ENCODE assay signal across 18 cellular contexts in genomic region chr2:141806090-141806489, GRCh38.
DNase-seq lines count a peak whose midpoint lies in the region; ATAC-seq and TF ChIP-seq lines count a peak whose summit lies in the region.
"Had no signal": no experiment of that assay in that cellular context is flagged by ENCODE, and none has a peak within 500 bp of the region (broad histone marks: within the 10 kb centered on the region; RNA-seq: fewer than 3 reads in every experiment).

No MANE protein-coding gene starts in this region.

- no peaks in the 10 kb centered on the region for H3K27me3 Mint-ChIP-seq in GM23338 (ENCODE audit: insufficient read depth, low read depth, poor library complexity)
- no peaks in the 10 kb centered on the region for H3K27me3 Mint-ChIP-seq in endodermal cell (ENCODE audit: insufficient read depth)
- H3K27me3 Mint-ChIP-seq: B cell; CD4-positive, alpha-beta T cell had no signal

- no peaks in the 10 kb centered on the region for H3K9me2 ChIP-seq in GM23338 (ENCODE audit: insufficient read depth)

- H3F3A ChIP-seq in GM23338 (replicated peaks; ENCODE audit: low read depth) = no peaks in the 10 kb centered on the region

- no peak for DNase-seq in GM23338 (ENCODE audit: low spot score)
- no peak for DNase-seq in substantia nigra (lab: John Stamatoyannopoulos, UW)
- no peak for DNase-seq in iPS-NIHi7 (ENCODE audit: extremely low spot score)
- DNase-seq in endodermal cell = no peak
- DNase-seq: ACHN; C1 segment of cervical spinal cord; Calu3; CD4-positive, alpha-beta T cell; DMS 273 treated with DMSO at 0.1 percent for 48 hours; DMS79; GOT3; H9 had no signal

- H3K4me2 ChIP-seq in GM23338 = no peak overlapping the region

- H3K27me3 ChIP-seq in GM23338 (ENCODE audit: insufficient read depth) (no peaks in the 10 kb centered on the region), endodermal cell (ENCODE audit: control insufficient read depth, insufficient read depth, low read length, poor library complexity, severe bottlenecking) (no peaks in the 10 kb centered on the region)

- H3K9me3 ChIP-seq in endodermal cell (ENCODE audit: control insufficient read depth, low read length) = no peaks in the 10 kb centered on the region

- H3K9me3 Mint-ChIP-seq in GM23338 (no peaks in the 10 kb centered on the region; the same call in 2 of the 3 replicates), endodermal cell (no peaks in the 10 kb centered on the region)
- H3K9me3 Mint-ChIP-seq: H9 had no signal

- H3K27ac Mint-ChIP-seq in GM23338 = peak overlapping the region; percentile 34; the same call in 1 of the 2 replicates
- no peak overlapping the region for H3K27ac Mint-ChIP-seq in endodermal cell
- H3K27ac Mint-ChIP-seq: B cell; CD4-positive, alpha-beta T cell; H9 had no signal

- no peak overlapping the region for H3K4me3 Mint-ChIP-seq in GM23338
- no peak overlapping the region for H3K4me3 Mint-ChIP-seq in endodermal cell
- H3K4me3 Mint-ChIP-seq: B cell; CD4-positive, alpha-beta T cell; H9 had no signal

- H2AFZ ChIP-seq in GM23338 = no peak overlapping the region

- ATAC-seq in GM18519 (IDR thresholded peaks at IDR 0.05; ENCODE audit: low FRiP score, unreplicated experiment) (peak; percentile 56), GM19395 (IDR thresholded peaks at IDR 0.05; ENCODE audit: unreplicated experiment) (peak; percentile 62), GM23338 (no peak), HG03108 (IDR thresholded peaks at IDR 0.05; ENCODE audit: unreplicated experiment) (peak; percentile 42), HG03095 (IDR thresholded peaks at IDR 0.05; ENCODE audit: unreplicated experiment) (no peak)

- WGBS in endodermal cell (ENCODE audit: insufficient coverage in 1 of 2, insufficient read length in 1 of 2), 2 experiments = 94% methylated on average over 1 of the region's 1 CpG; no CpG with 5 or more reads in 1 of the 2 experiments

- H3K4me3 ChIP-seq in GM23338 = no peak overlapping the region
- H3K4me3 ChIP-seq in endodermal cell (ENCODE audit: low read length) = no peak overlapping the region

- H3K36me3 ChIP-seq in GM23338 (ENCODE audit: insufficient read depth) (no peaks in the 10 kb centered on the region), endodermal cell (ENCODE audit: control insufficient read depth, insufficient read depth, low read length) (no peaks in the 10 kb centered on the region)

- peaks cover 19% of the 10 kb centered on the region for H3K4me1 Mint-ChIP-seq in GM23338
- H3K4me1 Mint-ChIP-seq in endodermal cell = peaks cover 3% of the 10 kb centered on the region
- H3K4me1 Mint-ChIP-seq: B cell had no signal

- no peaks in the 10 kb centered on the region for H3K79me2 ChIP-seq in GM23338 (replicated peaks; ENCODE audit: insufficient read depth)

- H4K20me1 ChIP-seq in GM23338 (replicated peaks; ENCODE audit: insufficient read depth) = no peaks in the 10 kb centered on the region

- H3K36me3 Mint-ChIP-seq in GM23338 (ENCODE audit: low read depth) = no peaks in the 10 kb centered on the region
- no peaks in the 10 kb centered on the region for H3K36me3 Mint-ChIP-seq in endodermal cell (ENCODE audit: low read depth)

- no peak overlapping the region for H3K27ac ChIP-seq in GM23338 (ENCODE audit: low read depth)
- no peak overlapping the region for H3K27ac ChIP-seq in substantia nigra (ENCODE audit: low read depth, low read length, poor library complexity, severe bottlenecking)
- no peak overlapping the region for H3K27ac ChIP-seq in endodermal cell (ENCODE audit: low read depth, low read length)
- H3K27ac ChIP-seq: HL-60 had no signal

- TF ChIP-seq CTCF in GM23338 (conservative IDR thresholded peaks at IDR 0.05; ENCODE audit: low read depth in 2 of 2) (no peak), endodermal cell (conservative IDR thresholded peaks at IDR 0.05) (no peak)

- H3K4me1 ChIP-seq in GM23338 (ENCODE audit: insufficient read depth) (peaks cover 12% of the 10 kb centered on the region; the same call in 1 of the 2 replicates), endodermal cell (ENCODE audit: control insufficient read depth, insufficient read depth, low read length) (no peaks in the 10 kb centered on the region)

- no peak overlapping the region for H3K9ac ChIP-seq in endodermal cell (ENCODE audit: extremely low read depth, low read length, poor library complexity, severe bottlenecking)

TF ChIP-seq in GM23338, 12 proteins besides CTCF, POLR2A, EP300 and RAD21:
- TF ChIP-seq EZH2 (IDR thresholded peaks at IDR 0.05; ENCODE audit: low read depth, unreplicated experiment) (no peak), JUNB (IDR thresholded peaks at IDR 0.05; ENCODE audit: unreplicated experiment) (no peak), EZH2phosphoT487 (IDR thresholded peaks at IDR 0.05; ENCODE audit: unreplicated experiment) (no peak), NANOG (IDR thresholded peaks at IDR 0.05; ENCODE audit: borderline replicate concordance) (no peak), ZNF114 (CRISPR knock-in tag; IDR thresholded peaks at IDR 0.05) (no peak), POLR2AphosphoS5 (IDR thresholded peaks at IDR 0.05; ENCODE audit: low read depth) (no peak), ETS1 (IDR thresholded peaks at IDR 0.05) (no peak), ZNF462 (CRISPR knock-in tag; IDR thresholded peaks at IDR 0.05) (no peak), ZNF331 (CRISPR knock-in tag; IDR thresholded peaks at IDR 0.05; ENCODE audit: low read depth) (no peak), STAT1 (IDR thresholded peaks at IDR 0.05; ENCODE audit: unreplicated experiment) (no peak)

Comparison
In these comparisons a context has a peak if more than half of its experiments do, and no peak if none do; other contexts are left out.
1. ATAC-seq: peak in GM18519 (single experiment), GM19395 (single experiment) and HG03108 (single experiment); none in GM23338 (single experiment) and HG03095 (single experiment).